Comparison of ENCODE assay signal across 14 cellular contexts in genomic region chr7:47503283-47503682, GRCh38.
DNase-seq lines count a peak whose midpoint lies in the region; ATAC-seq and TF ChIP-seq lines count a peak whose summit lies in the region.
"Had no signal": no experiment of that assay in that cellular context is flagged by ENCODE, and none has a peak within 500 bp of the region (broad histone marks: within the 10 kb centered on the region; RNA-seq: fewer than 3 reads in every experiment).

No MANE protein-coding gene starts in this region.

- TF ChIP-seq CTCF in AG10803 (conservative IDR thresholded peaks at IDR 0.05; ENCODE audit: low read length) (no peak), epithelial cell of proximal tubule (conservative IDR thresholded peaks at IDR 0.05; ENCODE audit: low read depth, low read length) (no peak), nephron (IDR thresholded peaks at IDR 0.05; ENCODE audit: unreplicated experiment in 3 of 3) (no peak)

- peaks cover 100% of the 10 kb centered on the region for H3K4me1 Mint-ChIP-seq in nephron
- H3K4me1 Mint-ChIP-seq in activated naive CD8-positive, alpha-beta T cell treated with anti-CD3 and anti-CD28 coated beads for 36 hours: no peaks in the 10 kb centered on the region
- H3K4me1 Mint-ChIP-seq: stimulated activated naive CD8-positive, alpha-beta T cell treated with anti-CD3 and anti-CD28 coated beads, Interleukin-15, amount 100 ng/mL, for 72 hours had no signal

- H3K27me3 Mint-ChIP-seq in nephron (ENCODE audit: low read depth): no peaks in the 10 kb centered on the region
- H3K27me3 Mint-ChIP-seq in activated naive CD8-positive, alpha-beta T cell treated with anti-CD3 and anti-CD28 coated beads for 36 hours: no peaks in the 10 kb centered on the region
- H3K27me3 Mint-ChIP-seq: stimulated activated naive CD8-positive, alpha-beta T cell treated with anti-CD3 and anti-CD28 coated beads, Interleukin-15, amount 100 ng/mL, for 72 hours had no signal

- H3K4me3 ChIP-seq in AG10803 (ENCODE audit: low read length) (no peak overlapping the region), epithelial cell of proximal tubule (ENCODE audit: low read depth, low read length) (no peak overlapping the region)
- H3K4me3 ChIP-seq: ascending aorta had no signal

- TF ChIP-seq POLR2A in GM18505 (IDR thresholded peaks at IDR 0.05; ENCODE audit: borderline replicate concordance, extremely low read depth, insufficient read depth, insufficient read length): no peak

- H3K4me3 Mint-ChIP-seq in nephron: peak overlapping the region in 2 of 3 experiments; percentile 9 to 56
- no peak overlapping the region for H3K4me3 Mint-ChIP-seq in activated naive CD8-positive, alpha-beta T cell treated with anti-CD3 and anti-CD28 coated beads for 36 hours
- H3K4me3 Mint-ChIP-seq: stimulated activated naive CD8-positive, alpha-beta T cell treated with anti-CD3 and anti-CD28 coated beads, Interleukin-15, amount 100 ng/mL, for 72 hours had no signal

- peak overlapping the region; percentile 96 to 99 (median 98) for H3K27ac Mint-ChIP-seq in nephron
- no peak overlapping the region for H3K27ac Mint-ChIP-seq in activated naive CD8-positive, alpha-beta T cell treated with anti-CD3 and anti-CD28 coated beads for 36 hours
- H3K27ac Mint-ChIP-seq: stimulated activated naive CD8-positive, alpha-beta T cell treated with anti-CD3 and anti-CD28 coated beads, Interleukin-15, amount 100 ng/mL, for 72 hours had no signal

- H3K9me3 Mint-ChIP-seq in nephron: no peaks in the 10 kb centered on the region
- no peaks in the 10 kb centered on the region for H3K9me3 Mint-ChIP-seq in activated naive CD8-positive, alpha-beta T cell treated with anti-CD3 and anti-CD28 coated beads for 36 hours
- H3K9me3 Mint-ChIP-seq: stimulated activated naive CD8-positive, alpha-beta T cell treated with anti-CD3 and anti-CD28 coated beads, Interleukin-15, amount 100 ng/mL, for 72 hours had no signal

- ATAC-seq in HG03378 (IDR thresholded peaks at IDR 0.05; ENCODE audit: unreplicated experiment) (no peak), GM18505 (IDR thresholded peaks at IDR 0.05; ENCODE audit: unreplicated experiment) (no peak), GM18870 (IDR thresholded peaks at IDR 0.05; ENCODE audit: unreplicated experiment) (no peak)
- ATAC-seq: left lobe of liver; stimulated activated naive CD8-positive, alpha-beta T cell treated with anti-CD3 and anti-CD28 coated beads, Interleukin-15, amount 100 ng/mL, for 72 hours had no signal

- H3K36me3 Mint-ChIP-seq in nephron (ENCODE audit: low read depth): peaks cover 24% of the 10 kb centered on the region
- H3K36me3 Mint-ChIP-seq in activated naive CD8-positive, alpha-beta T cell treated with anti-CD3 and anti-CD28 coated beads for 36 hours: no peaks in the 10 kb centered on the region

- DNase-seq in AG10803 (ENCODE audit: low read depth) (peak; percentile 64), NCI-H2171 treated with DMSO at 0.1 percent for 48 hours (lab: John Stamatoyannopoulos, UW) (peak; percentile 97), epithelial cell of proximal tubule (ENCODE audit: low read depth) (peak; percentile 46)
- DNase-seq in activated naive CD8-positive, alpha-beta T cell treated with anti-CD3 and anti-CD28 coated beads for 36 hours: no peak
- DNase-seq: activated CD8-positive, alpha-beta memory T cell treated with anti-CD3 and anti-CD28 coated beads, Interleukin-2, amount 50 U/mL, for 4 hours; BE2C; KBM-7; stimulated activated naive CD8-positive, alpha-beta T cell treated with anti-CD3 and anti-CD28 coated beads, Interleukin-15, amount 100 ng/mL, for 72 hours had no signal
